1 cellular context compared by ENCODE assay signal in the genomic region with DNA sequence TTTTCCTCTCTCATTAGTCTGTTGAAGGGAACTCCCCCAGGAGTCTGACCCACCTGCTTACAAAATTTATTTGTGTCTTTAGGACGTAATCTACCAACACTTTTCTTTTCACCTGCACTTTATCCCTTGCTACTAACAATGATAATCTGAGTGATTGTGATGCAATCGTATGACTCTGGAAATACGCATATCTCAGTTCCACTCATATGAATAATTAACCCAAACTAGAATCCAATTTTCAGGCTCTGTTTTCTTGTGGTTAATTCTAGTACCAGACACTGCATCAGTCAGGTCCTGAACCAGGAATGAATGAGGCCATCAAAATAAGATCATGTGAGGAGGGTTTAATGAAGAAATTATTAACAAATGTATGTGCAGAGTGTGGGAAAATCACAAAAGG.
TF ChIP-seq lines count a peak whose summit lies in the region.

No MANE protein-coding gene starts in this region.

TF ChIP-seq in SK-N-SH, 30 proteins besides CTCF, POLR2A, EP300 and RAD21 (continued from another document):
- TF ChIP-seq, protein P1, sequence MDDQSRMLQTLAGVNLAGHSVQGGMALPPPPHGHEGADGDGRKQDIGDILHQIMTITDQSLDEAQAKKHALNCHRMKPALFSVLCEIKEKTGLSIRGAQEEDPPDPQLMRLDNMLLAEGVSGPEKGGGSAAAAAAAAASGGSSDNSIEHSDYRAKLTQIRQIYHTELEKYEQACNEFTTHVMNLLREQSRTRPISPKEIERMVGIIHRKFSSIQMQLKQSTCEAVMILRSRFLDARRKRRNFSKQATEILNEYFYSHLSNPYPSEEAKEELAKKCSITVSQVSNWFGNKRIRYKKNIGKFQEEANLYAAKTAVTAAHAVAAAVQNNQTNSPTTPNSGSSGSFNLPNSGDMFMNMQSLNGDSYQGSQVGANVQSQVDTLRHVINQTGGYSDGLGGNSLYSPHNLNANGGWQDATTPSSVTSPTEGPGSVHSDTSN (IDR thresholded peaks at IDR 0.05), result no peak
- TF ChIP-seq FOXJ3 (CRISPR knock-in tag; IDR thresholded peaks at IDR 0.05) (no peak), USF2 (IDR thresholded peaks at IDR 0.05; ENCODE audit: borderline replicate concordance, low read depth, low read length) (no peak)
